ENCODE assay signal across 13 cellular contexts in the genomic region with DNA sequence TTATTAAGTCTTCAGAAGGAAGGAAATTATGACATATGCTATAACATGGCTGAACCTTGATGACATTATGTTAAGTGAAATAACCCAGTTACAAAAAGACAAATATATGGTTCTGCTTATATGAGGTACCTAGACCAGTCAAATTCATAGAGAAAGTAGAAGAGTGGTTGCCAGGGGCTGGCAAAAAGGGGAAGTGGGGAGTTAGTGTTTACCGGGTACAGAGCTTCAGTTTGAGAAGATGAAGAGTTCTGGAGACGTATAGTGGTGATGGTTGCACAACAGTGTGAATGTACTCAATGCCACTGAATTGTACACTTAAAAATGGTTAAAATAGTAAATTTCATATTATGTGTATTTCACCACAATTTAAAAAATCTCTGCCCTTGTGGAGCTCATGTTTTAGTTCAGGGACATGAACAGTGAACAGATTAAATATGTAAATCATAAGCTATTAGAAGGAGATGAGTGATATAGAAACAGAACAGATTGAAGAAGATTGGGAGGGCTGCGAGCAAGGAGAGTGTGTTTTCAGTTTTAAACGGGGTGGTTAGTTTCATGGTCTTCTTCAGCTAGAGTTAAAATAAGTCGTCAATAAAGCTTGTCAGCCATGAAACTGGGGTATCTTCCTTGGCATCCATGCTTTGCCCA.
DNase-seq lines count a peak whose midpoint lies in the region; ATAC-seq, FAIRE-seq and TF ChIP-seq lines count a peak whose summit lies in the region.
"Had no signal": no experiment of that assay in that cellular context is flagged by ENCODE, and none has a peak within 500 bp of the region (broad histone marks: within the 10 kb centered on the region; RNA-seq: fewer than 3 reads in every experiment).

No MANE protein-coding gene starts in this region.

- FAIRE-seq in frontal cortex (lab: Jason Lieb, UNC) = no peak
- FAIRE-seq: TTC549 had no signal

- H3K27ac ChIP-seq in caudate nucleus (ENCODE audit: low read depth, low read length) = no peak overlapping the region
- H3K27ac ChIP-seq: skin epidermis had no signal

- DNase-seq in KBM-7 (peak; percentile 70), germinal center (ENCODE audit: low spot score) (peak; percentile 30), iPS-NIHi11 (ENCODE audit: low spot score) (no peak), caudate nucleus (lab: John Stamatoyannopoulos, UW) (no peak), frontal cortex (ENCODE audit: low spot score in 2 of 2) (no peak)
- DNase-seq: activated naive CD4-positive, alpha-beta T cell treated with anti-CD3 and anti-CD28 coated beads for 36 hours; DND-41; NCI-H446 had no signal

- in situ Hi-C loops in KBM-7 (cut with MboI; ENCODE audit: low pct_unique_long_range_greater_than_20kb, low sequenced_read_pairs) = no loop called here

- ATAC-seq in GM18909 (IDR thresholded peaks at IDR 0.05; ENCODE audit: poor library complexity, unreplicated experiment) = peak; percentile 62
- ATAC-seq in HG02759 (IDR thresholded peaks at IDR 0.05; ENCODE audit: unreplicated experiment) = peak; percentile 49
- no peak for ATAC-seq in SK-N-SH treated with all-trans-retinoic acid at 6 μM for 48 hours

TF ChIP-seq in SK-N-SH treated with all-trans-retinoic acid at 6 μM for 48 hours, 23 proteins besides CTCF, POLR2A, EP300 and RAD21:
- TF ChIP-seq, protein P1, sequence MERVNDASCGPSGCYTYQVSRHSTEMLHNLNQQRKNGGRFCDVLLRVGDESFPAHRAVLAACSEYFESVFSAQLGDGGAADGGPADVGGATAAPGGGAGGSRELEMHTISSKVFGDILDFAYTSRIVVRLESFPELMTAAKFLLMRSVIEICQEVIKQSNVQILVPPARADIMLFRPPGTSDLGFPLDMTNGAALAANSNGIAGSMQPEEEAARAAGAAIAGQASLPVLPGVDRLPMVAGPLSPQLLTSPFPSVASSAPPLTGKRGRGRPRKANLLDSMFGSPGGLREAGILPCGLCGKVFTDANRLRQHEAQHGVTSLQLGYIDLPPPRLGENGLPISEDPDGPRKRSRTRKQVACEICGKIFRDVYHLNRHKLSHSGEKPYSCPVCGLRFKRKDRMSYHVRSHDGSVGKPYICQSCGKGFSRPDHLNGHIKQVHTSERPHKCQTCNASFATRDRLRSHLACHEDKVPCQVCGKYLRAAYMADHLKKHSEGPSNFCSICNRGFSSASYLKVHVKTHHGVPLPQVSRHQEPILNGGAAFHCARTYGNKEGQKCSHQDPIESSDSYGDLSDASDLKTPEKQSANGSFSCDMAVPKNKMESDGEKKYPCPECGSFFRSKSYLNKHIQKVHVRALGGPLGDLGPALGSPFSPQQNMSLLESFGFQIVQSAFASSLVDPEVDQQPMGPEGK (CRISPR knock-in tag; IDR thresholded peaks at IDR 0.05; ENCODE audit: borderline replicate concordance) = no peak
- TF ChIP-seq ESRRG (CRISPR knock-in tag; IDR thresholded peaks at IDR 0.05) (no peak), OSR1 (CRISPR knock-in tag; IDR thresholded peaks at IDR 0.05) (no peak), ZFP30 (CRISPR knock-in tag; IDR thresholded peaks at IDR 0.05) (no peak), ZFP3 (CRISPR knock-in tag; IDR thresholded peaks at IDR 0.05) (no peak), ZNF8 (CRISPR knock-in tag; IDR thresholded peaks at IDR 0.05) (no peak), ZC3H10 (CRISPR knock-in tag; IDR thresholded peaks at IDR 0.05) (no peak), ARNTL (CRISPR knock-in tag; IDR thresholded peaks at IDR 0.05; ENCODE audit: borderline replicate concordance, low read depth) (no peak)
TF ChIP-seq in SK-N-SH treated with all-trans-retinoic acid at 6 μM for 48 hours: peak in this region for 0.

Comparison
In these comparisons a context has a peak if more than half of its experiments do, and no peak if none do; other contexts are left out.
1. DNase-seq: peak in KBM-7 (single experiment) and germinal center (single experiment); none in iPS-NIHi11 (single experiment), caudate nucleus (0 of 61) and frontal cortex (0 of 2).